1 cellular context compared by ENCODE assay signal in the genomic region with DNA sequence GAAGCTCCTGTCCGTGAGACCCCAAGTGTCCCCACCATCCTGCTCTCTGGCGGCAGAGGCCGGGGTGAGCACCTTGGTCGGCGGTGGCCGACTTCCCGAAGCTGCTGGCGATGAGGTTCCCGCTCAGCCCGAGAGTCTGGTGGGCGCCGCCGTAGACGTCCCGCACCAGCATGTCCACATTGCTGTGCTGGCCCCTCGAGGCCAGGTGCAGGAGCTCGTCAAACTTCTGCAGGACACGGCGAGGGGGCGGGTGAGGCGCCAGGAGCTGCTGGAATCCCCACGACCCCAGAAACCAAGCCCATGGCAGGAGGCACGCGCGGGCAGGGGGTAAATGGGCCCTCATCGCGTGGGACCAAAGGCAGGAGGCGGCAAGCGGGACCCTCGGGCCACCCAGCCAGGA.
TF ChIP-seq lines count a peak whose summit lies in the region.

No MANE protein-coding gene starts in this region.

TF ChIP-seq in GM12878, 131 proteins besides CTCF, POLR2A, EP300 and RAD21:
- no peak for TF ChIP-seq SMARCA5 (IDR thresholded peaks at IDR 0.05)
- TF ChIP-seq, protein P1, sequence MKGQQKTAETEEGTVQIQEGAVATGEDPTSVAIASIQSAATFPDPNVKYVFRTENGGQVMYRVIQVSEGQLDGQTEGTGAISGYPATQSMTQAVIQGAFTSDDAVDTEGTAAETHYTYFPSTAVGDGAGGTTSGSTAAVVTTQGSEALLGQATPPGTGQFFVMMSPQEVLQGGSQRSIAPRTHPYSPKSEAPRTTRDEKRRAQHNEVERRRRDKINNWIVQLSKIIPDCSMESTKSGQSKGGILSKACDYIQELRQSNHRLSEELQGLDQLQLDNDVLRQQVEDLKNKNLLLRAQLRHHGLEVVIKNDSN (IDR thresholded peaks at IDR 0.05; ENCODE audit: borderline replicate concordance, extremely low read length, insufficient read depth, low read depth, low read length), result no peak
- no peak for TF ChIP-seq NR2C1 (IDR thresholded peaks at IDR 0.05)
- no peak for TF ChIP-seq SMAD1 (IDR thresholded peaks at IDR 0.05; ENCODE audit: low read depth, partially characterized antibody)
- TF ChIP-seq JUNB (IDR thresholded peaks at IDR 0.05), result no peak
- no peak for TF ChIP-seq JUND (IDR thresholded peaks at IDR 0.05; ENCODE audit: low read depth, low read length)
